In the genomic region with DNA sequence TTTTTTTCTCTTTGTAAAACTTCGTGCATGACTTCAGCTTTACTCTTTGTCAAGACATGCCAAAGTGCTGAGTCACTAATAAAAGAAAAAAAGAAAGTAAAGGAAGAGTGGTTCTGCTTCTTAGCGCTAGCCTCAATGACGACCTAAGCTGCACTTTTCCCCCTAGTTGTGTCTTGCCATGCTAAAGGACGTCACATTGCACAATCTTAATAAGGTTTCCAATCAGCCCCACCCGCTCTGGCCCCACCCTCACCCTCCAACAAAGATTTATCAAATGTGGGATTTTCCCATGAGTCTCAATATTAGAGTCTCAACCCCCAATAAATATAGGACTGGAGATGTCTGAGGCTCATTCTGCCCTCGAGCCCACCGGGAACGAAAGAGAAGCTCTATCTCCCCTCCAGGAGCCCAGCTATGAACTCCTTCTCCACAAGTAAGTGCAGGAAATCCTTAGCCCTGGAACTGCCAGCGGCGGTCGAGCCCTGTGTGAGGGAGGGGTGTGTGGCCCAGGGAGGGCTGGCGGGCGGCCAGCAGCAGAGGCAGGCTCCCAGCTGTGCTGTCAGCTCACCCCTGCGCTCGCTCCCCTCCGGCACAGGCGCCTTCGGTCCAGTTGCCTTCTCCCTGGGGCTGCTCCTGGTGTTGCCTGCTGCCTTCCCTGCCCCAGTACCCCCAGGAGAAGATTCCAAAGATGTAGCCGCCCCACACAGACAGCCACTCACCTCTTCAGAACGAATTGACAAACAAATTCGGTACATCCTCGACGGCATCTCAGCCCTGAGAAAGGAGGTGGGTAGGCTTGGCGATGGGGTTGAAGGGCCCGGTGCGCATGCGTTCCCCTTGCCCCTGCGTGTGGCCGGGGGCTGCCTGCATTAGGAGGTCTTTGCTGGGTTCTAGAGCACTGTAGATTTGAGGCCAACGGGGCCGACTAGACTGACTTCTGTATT, we compare ENCODE assay signal across 1 cellular context.
A peak's percentile ranks its signal among the peaks of the same experiment; 100 is the strongest.
TF ChIP-seq lines count a peak whose summit lies in the region.

A gene (plus strand): TSS at position 352 of the 944 bp plus-strand sequence. CDS start 63 bp downstream, at position 415.

TF ChIP-seq in K562, 482 proteins besides CTCF, POLR2A, EP300 and RAD21 (continued from another document and continues in another):
- TF ChIP-seq ZNF76 (CRISPR knock-in tag; IDR thresholded peaks at IDR 0.05; ENCODE audit: borderline replicate concordance) (no peak), NR3C1 (CRISPR knock-in tag; IDR thresholded peaks at IDR 0.05) (no peak), NR2C2 (CRISPR knock-in tag; IDR thresholded peaks at IDR 0.05) (no peak), NR2C2 (tag; IDR thresholded peaks at IDR 0.05) (no peak), SNRNP70 (optimal IDR thresholded peaks at IDR 0.05; ENCODE audit: low read depth, low read length) (no peak), CC2D1A (IDR thresholded peaks at IDR 0.05) (no peak), JUND (IDR thresholded peaks at IDR 0.05; ENCODE audit: borderline replicate concordance, low read depth, low read length) (peak; percentile 40; the same call in 1 of the 2 replicates), JUND (tag; IDR thresholded peaks at IDR 0.05; ENCODE audit: borderline replicate concordance, low read depth, low read length) (no peak; the same call in 2 of the 3 replicates), TAF9B (IDR thresholded peaks at IDR 0.05; ENCODE audit: partially characterized antibody) (no peak), DMBX1 (CRISPR knock-in tag; IDR thresholded peaks at IDR 0.05; ENCODE audit: borderline replicate concordance) (no peak), ILF3 (IDR thresholded peaks at IDR 0.05; ENCODE audit: borderline replicate concordance) (no peak), MYBL2 (IDR thresholded peaks at IDR 0.05; ENCODE audit: low read depth) (no peak), MYBL2 (CRISPR knock-in tag; IDR thresholded peaks at IDR 0.05; ENCODE audit: borderline replicate concordance) (no peak), YBX1 (IDR thresholded peaks at IDR 0.05) (no peak), ZBTB7A (IDR thresholded peaks at IDR 0.05; ENCODE audit: borderline replicate concordance, control insufficient read depth, low read depth, low read length) (peak; percentile 71; the same call in 1 of the 2 replicates), DIDO1 (tag; IDR thresholded peaks at IDR 0.05; ENCODE audit: low read depth) (no peak), NELFE (IDR thresholded peaks at IDR 0.05; ENCODE audit: insufficient read depth, insufficient read length) (no peak), ESRRB (CRISPR knock-in tag; IDR thresholded peaks at IDR 0.05; ENCODE audit: borderline replicate concordance) (no peak), MIER1 (IDR thresholded peaks at IDR 0.05; ENCODE audit: low read depth) (no peak), RBM25 (IDR thresholded peaks at IDR 0.05; ENCODE audit: low read depth, low read length, severe bottlenecking) (no peak), CBX3 (IDR thresholded peaks at IDR 0.05; ENCODE audit: borderline replicate concordance in 1 of 2, low read length in 2 of 2) (no peak), ZNF146 (CRISPR knock-in tag; IDR thresholded peaks at IDR 0.05; ENCODE audit: unreplicated experiment) (no peak), HDAC1 (IDR thresholded peaks at IDR 0.05) (peak in 1 of 2 experiments; percentile 53; a peak in 1 of 4 replicates), KLF6 (CRISPR knock-in tag; IDR thresholded peaks at IDR 0.05; ENCODE audit: borderline replicate concordance) (no peak)
- TF ChIP-seq, protein P1, sequence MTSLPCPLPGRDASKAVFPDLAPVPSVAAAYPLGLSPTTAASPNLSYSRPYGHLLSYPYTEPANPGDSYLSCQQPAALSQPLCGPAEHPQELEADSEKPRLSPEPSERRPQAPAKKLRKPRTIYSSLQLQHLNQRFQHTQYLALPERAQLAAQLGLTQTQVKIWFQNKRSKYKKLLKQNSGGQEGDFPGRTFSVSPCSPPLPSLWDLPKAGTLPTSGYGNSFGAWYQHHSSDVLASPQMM (CRISPR knock-in tag; IDR thresholded peaks at IDR 0.05): no peak
- TF ChIP-seq, protein P2, sequence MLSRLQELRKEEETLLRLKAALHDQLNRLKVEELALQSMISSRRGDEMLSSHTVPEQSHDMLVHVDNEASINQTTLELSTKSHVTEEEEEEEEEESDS (CRISPR knock-in tag; IDR thresholded peaks at IDR 0.05): no peak
- TF ChIP-seq, protein P3, sequence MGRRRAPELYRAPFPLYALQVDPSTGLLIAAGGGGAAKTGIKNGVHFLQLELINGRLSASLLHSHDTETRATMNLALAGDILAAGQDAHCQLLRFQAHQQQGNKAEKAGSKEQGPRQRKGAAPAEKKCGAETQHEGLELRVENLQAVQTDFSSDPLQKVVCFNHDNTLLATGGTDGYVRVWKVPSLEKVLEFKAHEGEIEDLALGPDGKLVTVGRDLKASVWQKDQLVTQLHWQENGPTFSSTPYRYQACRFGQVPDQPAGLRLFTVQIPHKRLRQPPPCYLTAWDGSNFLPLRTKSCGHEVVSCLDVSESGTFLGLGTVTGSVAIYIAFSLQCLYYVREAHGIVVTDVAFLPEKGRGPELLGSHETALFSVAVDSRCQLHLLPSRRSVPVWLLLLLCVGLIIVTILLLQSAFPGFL (CRISPR knock-in tag; IDR thresholded peaks at IDR 0.05): no peak
- TF ChIP-seq, protein P4, sequence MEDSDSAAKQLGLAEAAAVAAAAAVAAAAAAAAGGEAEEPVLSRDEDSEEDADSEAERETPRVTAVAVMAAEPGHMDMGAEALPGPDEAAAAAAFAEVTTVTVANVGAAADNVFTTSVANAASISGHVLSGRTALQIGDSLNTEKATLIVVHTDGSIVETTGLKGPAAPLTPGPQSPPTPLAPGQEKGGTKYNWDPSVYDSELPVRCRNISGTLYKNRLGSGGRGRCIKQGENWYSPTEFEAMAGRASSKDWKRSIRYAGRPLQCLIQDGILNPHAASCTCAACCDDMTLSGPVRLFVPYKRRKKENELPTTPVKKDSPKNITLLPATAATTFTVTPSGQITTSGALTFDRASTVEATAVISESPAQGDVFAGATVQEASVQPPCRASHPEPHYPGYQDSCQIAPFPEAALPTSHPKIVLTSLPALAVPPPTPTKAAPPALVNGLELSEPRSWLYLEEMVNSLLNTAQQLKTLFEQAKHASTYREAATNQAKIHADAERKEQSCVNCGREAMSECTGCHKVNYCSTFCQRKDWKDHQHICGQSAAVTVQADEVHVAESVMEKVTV (CRISPR knock-in tag; IDR thresholded peaks at IDR 0.05): no peak
- TF ChIP-seq, protein P5, sequence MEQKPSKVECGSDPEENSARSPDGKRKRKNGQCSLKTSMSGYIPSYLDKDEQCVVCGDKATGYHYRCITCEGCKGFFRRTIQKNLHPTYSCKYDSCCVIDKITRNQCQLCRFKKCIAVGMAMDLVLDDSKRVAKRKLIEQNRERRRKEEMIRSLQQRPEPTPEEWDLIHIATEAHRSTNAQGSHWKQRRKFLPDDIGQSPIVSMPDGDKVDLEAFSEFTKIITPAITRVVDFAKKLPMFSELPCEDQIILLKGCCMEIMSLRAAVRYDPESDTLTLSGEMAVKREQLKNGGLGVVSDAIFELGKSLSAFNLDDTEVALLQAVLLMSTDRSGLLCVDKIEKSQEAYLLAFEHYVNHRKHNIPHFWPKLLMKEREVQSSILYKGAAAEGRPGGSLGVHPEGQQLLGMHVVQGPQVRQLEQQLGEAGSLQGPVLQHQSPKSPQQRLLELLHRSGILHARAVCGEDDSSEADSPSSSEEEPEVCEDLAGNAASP (IDR thresholded peaks at IDR 0.05): no peak
- TF ChIP-seq, protein P6, sequence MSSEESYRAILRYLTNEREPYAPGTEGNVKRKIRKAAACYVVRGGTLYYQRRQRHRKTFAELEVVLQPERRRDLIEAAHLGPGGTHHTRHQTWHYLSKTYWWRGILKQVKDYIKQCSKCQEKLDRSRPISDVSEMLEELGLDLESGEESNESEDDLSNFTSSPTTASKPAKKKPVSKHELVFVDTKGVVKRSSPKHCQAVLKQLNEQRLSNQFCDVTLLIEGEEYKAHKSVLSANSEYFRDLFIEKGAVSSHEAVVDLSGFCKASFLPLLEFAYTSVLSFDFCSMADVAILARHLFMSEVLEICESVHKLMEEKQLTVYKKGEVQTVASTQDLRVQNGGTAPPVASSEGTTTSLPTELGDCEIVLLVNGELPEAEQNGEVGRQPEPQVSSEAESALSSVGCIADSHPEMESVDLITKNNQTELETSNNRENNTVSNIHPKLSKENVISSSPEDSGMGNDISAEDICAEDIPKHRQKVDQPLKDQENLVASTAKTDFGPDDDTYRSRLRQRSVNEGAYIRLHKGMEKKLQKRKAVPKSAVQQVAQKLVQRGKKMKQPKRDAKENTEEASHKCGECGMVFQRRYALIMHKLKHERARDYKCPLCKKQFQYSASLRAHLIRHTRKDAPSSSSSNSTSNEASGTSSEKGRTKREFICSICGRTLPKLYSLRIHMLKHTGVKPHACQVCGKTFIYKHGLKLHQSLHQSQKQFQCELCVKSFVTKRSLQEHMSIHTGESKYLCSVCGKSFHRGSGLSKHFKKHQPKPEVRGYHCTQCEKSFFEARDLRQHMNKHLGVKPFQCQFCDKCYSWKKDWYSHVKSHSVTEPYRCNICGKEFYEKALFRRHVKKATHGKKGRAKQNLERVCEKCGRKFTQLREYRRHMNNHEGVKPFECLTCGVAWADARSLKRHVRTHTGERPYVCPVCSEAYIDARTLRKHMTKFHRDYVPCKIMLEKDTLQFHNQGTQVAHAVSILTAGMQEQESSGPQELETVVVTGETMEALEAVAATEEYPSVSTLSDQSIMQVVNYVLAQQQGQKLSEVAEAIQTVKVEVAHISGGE (CRISPR knock-in tag; IDR thresholded peaks at IDR 0.05): no peak
- TF ChIP-seq, protein P7, sequence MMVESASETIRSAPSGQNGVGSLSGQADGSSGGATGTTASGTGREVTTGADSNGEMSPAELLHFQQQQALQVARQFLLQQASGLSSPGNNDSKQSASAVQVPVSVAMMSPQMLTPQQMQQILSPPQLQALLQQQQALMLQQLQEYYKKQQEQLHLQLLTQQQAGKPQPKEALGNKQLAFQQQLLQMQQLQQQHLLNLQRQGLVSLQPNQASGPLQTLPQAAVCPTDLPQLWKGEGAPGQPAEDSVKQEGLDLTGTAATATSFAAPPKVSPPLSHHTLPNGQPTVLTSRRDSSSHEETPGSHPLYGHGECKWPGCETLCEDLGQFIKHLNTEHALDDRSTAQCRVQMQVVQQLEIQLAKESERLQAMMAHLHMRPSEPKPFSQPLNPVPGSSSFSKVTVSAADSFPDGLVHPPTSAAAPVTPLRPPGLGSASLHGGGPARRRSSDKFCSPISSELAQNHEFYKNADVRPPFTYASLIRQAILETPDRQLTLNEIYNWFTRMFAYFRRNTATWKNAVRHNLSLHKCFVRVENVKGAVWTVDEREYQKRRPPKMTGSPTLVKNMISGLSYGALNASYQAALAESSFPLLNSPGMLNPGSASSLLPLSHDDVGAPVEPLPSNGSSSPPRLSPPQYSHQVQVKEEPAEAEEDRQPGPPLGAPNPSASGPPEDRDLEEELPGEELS (CRISPR knock-in tag; IDR thresholded peaks at IDR 0.05; ENCODE audit: borderline replicate concordance): no peak
- TF ChIP-seq, protein P8, sequence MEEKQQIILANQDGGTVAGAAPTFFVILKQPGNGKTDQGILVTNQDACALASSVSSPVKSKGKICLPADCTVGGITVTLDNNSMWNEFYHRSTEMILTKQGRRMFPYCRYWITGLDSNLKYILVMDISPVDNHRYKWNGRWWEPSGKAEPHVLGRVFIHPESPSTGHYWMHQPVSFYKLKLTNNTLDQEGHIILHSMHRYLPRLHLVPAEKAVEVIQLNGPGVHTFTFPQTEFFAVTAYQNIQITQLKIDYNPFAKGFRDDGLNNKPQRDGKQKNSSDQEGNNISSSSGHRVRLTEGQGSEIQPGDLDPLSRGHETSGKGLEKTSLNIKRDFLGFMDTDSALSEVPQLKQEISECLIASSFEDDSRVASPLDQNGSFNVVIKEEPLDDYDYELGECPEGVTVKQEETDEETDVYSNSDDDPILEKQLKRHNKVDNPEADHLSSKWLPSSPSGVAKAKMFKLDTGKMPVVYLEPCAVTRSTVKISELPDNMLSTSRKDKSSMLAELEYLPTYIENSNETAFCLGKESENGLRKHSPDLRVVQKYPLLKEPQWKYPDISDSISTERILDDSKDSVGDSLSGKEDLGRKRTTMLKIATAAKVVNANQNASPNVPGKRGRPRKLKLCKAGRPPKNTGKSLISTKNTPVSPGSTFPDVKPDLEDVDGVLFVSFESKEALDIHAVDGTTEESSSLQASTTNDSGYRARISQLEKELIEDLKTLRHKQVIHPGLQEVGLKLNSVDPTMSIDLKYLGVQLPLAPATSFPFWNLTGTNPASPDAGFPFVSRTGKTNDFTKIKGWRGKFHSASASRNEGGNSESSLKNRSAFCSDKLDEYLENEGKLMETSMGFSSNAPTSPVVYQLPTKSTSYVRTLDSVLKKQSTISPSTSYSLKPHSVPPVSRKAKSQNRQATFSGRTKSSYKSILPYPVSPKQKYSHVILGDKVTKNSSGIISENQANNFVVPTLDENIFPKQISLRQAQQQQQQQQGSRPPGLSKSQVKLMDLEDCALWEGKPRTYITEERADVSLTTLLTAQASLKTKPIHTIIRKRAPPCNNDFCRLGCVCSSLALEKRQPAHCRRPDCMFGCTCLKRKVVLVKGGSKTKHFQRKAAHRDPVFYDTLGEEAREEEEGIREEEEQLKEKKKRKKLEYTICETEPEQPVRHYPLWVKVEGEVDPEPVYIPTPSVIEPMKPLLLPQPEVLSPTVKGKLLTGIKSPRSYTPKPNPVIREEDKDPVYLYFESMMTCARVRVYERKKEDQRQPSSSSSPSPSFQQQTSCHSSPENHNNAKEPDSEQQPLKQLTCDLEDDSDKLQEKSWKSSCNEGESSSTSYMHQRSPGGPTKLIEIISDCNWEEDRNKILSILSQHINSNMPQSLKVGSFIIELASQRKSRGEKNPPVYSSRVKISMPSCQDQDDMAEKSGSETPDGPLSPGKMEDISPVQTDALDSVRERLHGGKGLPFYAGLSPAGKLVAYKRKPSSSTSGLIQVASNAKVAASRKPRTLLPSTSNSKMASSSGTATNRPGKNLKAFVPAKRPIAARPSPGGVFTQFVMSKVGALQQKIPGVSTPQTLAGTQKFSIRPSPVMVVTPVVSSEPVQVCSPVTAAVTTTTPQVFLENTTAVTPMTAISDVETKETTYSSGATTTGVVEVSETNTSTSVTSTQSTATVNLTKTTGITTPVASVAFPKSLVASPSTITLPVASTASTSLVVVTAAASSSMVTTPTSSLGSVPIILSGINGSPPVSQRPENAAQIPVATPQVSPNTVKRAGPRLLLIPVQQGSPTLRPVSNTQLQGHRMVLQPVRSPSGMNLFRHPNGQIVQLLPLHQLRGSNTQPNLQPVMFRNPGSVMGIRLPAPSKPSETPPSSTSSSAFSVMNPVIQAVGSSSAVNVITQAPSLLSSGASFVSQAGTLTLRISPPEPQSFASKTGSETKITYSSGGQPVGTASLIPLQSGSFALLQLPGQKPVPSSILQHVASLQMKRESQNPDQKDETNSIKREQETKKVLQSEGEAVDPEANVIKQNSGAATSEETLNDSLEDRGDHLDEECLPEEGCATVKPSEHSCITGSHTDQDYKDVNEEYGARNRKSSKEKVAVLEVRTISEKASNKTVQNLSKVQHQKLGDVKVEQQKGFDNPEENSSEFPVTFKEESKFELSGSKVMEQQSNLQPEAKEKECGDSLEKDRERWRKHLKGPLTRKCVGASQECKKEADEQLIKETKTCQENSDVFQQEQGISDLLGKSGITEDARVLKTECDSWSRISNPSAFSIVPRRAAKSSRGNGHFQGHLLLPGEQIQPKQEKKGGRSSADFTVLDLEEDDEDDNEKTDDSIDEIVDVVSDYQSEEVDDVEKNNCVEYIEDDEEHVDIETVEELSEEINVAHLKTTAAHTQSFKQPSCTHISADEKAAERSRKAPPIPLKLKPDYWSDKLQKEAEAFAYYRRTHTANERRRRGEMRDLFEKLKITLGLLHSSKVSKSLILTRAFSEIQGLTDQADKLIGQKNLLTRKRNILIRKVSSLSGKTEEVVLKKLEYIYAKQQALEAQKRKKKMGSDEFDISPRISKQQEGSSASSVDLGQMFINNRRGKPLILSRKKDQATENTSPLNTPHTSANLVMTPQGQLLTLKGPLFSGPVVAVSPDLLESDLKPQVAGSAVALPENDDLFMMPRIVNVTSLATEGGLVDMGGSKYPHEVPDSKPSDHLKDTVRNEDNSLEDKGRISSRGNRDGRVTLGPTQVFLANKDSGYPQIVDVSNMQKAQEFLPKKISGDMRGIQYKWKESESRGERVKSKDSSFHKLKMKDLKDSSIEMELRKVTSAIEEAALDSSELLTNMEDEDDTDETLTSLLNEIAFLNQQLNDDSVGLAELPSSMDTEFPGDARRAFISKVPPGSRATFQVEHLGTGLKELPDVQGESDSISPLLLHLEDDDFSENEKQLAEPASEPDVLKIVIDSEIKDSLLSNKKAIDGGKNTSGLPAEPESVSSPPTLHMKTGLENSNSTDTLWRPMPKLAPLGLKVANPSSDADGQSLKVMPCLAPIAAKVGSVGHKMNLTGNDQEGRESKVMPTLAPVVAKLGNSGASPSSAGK (IDR thresholded peaks at IDR 0.05): no peak
